8 cellular contexts compared by ENCODE assay signal in genomic region chr5:102296229-102296817, GRCh38.
DNase-seq lines count a peak whose midpoint lies in the region; ATAC-seq, FAIRE-seq and TF ChIP-seq lines count a peak whose summit lies in the region.

Gene SLCO4C1, minus strand, starts transcription at chr5:102296284. Its CDS starts 22 bp downstream, at chr5:102296262.

- peak; percentile 98 for FAIRE-seq in GM18507 (lab: Jason Lieb, UNC)

- peak; percentile 58 for TF ChIP-seq CTCF in choroid plexus epithelial cell (conservative IDR thresholded peaks at IDR 0.05; ENCODE audit: low read depth, low read length)

- peak; percentile 68 for DNase-seq in GM18507 (ENCODE audit: extremely low spot score, insufficient read length, low read depth)
- peak; percentile 86 for DNase-seq in NCI-H2029 (lab: John Stamatoyannopoulos, UW)
- DNase-seq in activated CD4-positive, CD25-positive, alpha-beta regulatory T cell treated with anti-CD3 and anti-CD28 coated beads, Interleukin-2, amount 50 U/mL, for 72 hours, result peak; percentile 44
- peak; percentile 58 for DNase-seq in choroid plexus epithelial cell (ENCODE audit: low read depth)
- peak; percentile 94 for DNase-seq in left kidney (ENCODE audit: low read depth, low spot score)
- peak; percentile 25 to 51 for DNase-seq in stimulated activated CD4-positive, alpha-beta T cell treated with anti-CD3 and anti-CD28 coated beads, Interleukin-1b, Interleukin-23, amount 100 ng/mL, for 1 hour (ENCODE audit: low read depth in 2 of 2)
- DNase-seq in amniotic stem cell (lab: John Stamatoyannopoulos, UW), result no peak

- peak; percentile 98 for ATAC-seq in HG02884 (IDR thresholded peaks at IDR 0.05; ENCODE audit: unreplicated experiment)

- peak within 1 kb of the TSS; percentile 55 for H3K4me3 ChIP-seq in choroid plexus epithelial cell (ENCODE audit: low read depth, low read length)
